Comparison of ENCODE assay signal across 22 cellular contexts in genomic region chr16:55737318-55737717, GRCh38.
"Had no signal": no experiment of that assay in that cellular context is flagged by ENCODE, and none has a peak within 500 bp of the region (broad histone marks: within the 10 kb centered on the region; RNA-seq: fewer than 3 reads in every experiment).

No MANE protein-coding gene starts in this region.

- H3K9me3 ChIP-seq: esophagus squamous epithelium, gastrocnemius medialis, heart left ventricle, lower lobe of right lung, mucosa of descending colon had no signal

- H3K27ac ChIP-seq: epithelial cell of prostate, gastrocnemius medialis, heart left ventricle, lower lobe of right lung had no signal

- H3K9me3 Mint-ChIP-seq: dendritic cell treated with granulocyte-macrophage colony-stimulating factor and Interleukin-4, amounts not matched to agents 40 ng/mL and 50 ng/mL, for 4 days; endodermal cell; mesothelial cell of epicardium had no signal

- H3K4me1 ChIP-seq: esophagus squamous epithelium, gastrocnemius medialis, heart left ventricle, lower lobe of right lung had no signal

- H3K4me3 ChIP-seq: esophagus squamous epithelium, gastrocnemius medialis, heart left ventricle, lower lobe of right lung, mucosa of descending colon had no signal

- H3K36me3 Mint-ChIP-seq: mesothelial cell of epicardium had no signal

- DNase-seq: cortex of kidney; effector CD8-positive, alpha-beta T cell; effector memory CD8-positive, alpha-beta T cell; endodermal cell; erythroblast; esophagus squamous epithelium; foreskin melanocyte; gastrocnemius medialis; glutamatergic neuron; hippocampal formation; left cardiac atrium; lower lobe of right lung; mesenchymal stem cell; mucosa of descending colon had no signal

- ATAC-seq: effector memory CD8-positive, alpha-beta T cell; gastrocnemius medialis; heart left ventricle; lower lobe of right lung; mucosa of descending colon had no signal

- H3K4me1 Mint-ChIP-seq: endodermal cell, mesothelial cell of epicardium had no signal

- FAIRE-seq: colon, endometrium, islet of Langerhans, keratinocyte had no signal

- H3K36me3 ChIP-seq: esophagus squamous epithelium, gastrocnemius medialis, heart left ventricle, lower lobe of right lung had no signal

- H3K27ac Mint-ChIP-seq: dendritic cell treated with granulocyte-macrophage colony-stimulating factor and Interleukin-4, amounts not matched to agents 40 ng/mL and 50 ng/mL, for 4 days; effector memory CD8-positive, alpha-beta T cell; endodermal cell; mesothelial cell of epicardium had no signal

- H3K4me3 Mint-ChIP-seq: dendritic cell treated with granulocyte-macrophage colony-stimulating factor and Interleukin-4, amounts not matched to agents 40 ng/mL and 50 ng/mL, for 4 days; effector memory CD8-positive, alpha-beta T cell; endodermal cell; mesothelial cell of epicardium had no signal
